ENCODE assay signal across 27 cellular contexts in genomic region chr15:58340176-58340575, GRCh38.
DNase-seq lines count a peak whose midpoint lies in the region; ATAC-seq, FAIRE-seq and TF ChIP-seq lines count a peak whose summit lies in the region.
"Had no signal": no experiment of that assay in that cellular context is flagged by ENCODE, and none has a peak within 500 bp of the region (broad histone marks: within the 10 kb centered on the region; RNA-seq: fewer than 3 reads in every experiment).

No MANE protein-coding gene starts in this region.

- H3K79me2 ChIP-seq in astrocyte (ENCODE audit: insufficient read depth, low read length): no peaks in the 10 kb centered on the region
- H3K79me2 ChIP-seq: hepatocyte had no signal

- peaks cover 14% of the 10 kb centered on the region for H3K4me1 ChIP-seq in IMR-90 (ENCODE audit: control insufficient read depth, insufficient read depth, low read length)
- H3K4me1 ChIP-seq in astrocyte (ENCODE audit: insufficient read depth, low read length): no peaks in the 10 kb centered on the region
- H3K4me1 ChIP-seq: vagina had no signal

- H3K9me3 Mint-ChIP-seq in astrocyte (ENCODE audit: unreplicated experiment): no peaks in the 10 kb centered on the region
- H3K9me3 Mint-ChIP-seq: activated naive CD8-positive, alpha-beta T cell treated with anti-CD3 and anti-CD28 coated beads, Interleukin-2, amount 50 U/mL, for 24 hours; memory B cell had no signal

- CTCF ChIA-PET in IMR-90 (lab: Yijun Ruan, JAX): no interaction called here

- no peak overlapping the region for H3K4me3 Mint-ChIP-seq in astrocyte (ENCODE audit: unreplicated experiment)
- H3K4me3 Mint-ChIP-seq: activated CD8-positive, alpha-beta T cell treated with anti-CD3 and anti-CD28 coated beads, Interleukin-2, amount 10 ng/mL, durations not matched to agents 7 days and 5 days; activated naive CD8-positive, alpha-beta T cell treated with anti-CD3 and anti-CD28 coated beads, Interleukin-2, amount 50 U/mL, for 24 hours; memory B cell; naive B cell had no signal

- ATAC-seq in IMR-90 (ENCODE audit: low read depth): no peak
- no peak for ATAC-seq in GM21360 (IDR thresholded peaks at IDR 0.05; ENCODE audit: unreplicated experiment)
- ATAC-seq in GM19351 (IDR thresholded peaks at IDR 0.05; ENCODE audit: unreplicated experiment): no peak
- ATAC-seq: activated CD8-positive, alpha-beta T cell treated with anti-CD3 and anti-CD28 coated beads, Interleukin-2, amount 10 ng/mL, durations not matched to agents 7 days and 5 days; activated naive CD8-positive, alpha-beta T cell treated with anti-CD3 and anti-CD28 coated beads, Interleukin-2, amount 50 U/mL, for 24 hours; HCT116; Right ventricle myocardium inferior had no signal

- POLR2A ChIA-PET in IMR-90 (lab: Charles Lee; ENCODE audit: unreplicated experiment): no interaction called here

- H3K27ac Mint-ChIP-seq in astrocyte (ENCODE audit: unreplicated experiment): no peak overlapping the region
- H3K27ac Mint-ChIP-seq: activated CD8-positive, alpha-beta T cell treated with anti-CD3 and anti-CD28 coated beads, Interleukin-2, amount 10 ng/mL, durations not matched to agents 7 days and 5 days; activated naive CD8-positive, alpha-beta T cell treated with anti-CD3 and anti-CD28 coated beads, Interleukin-2, amount 50 U/mL, for 24 hours; memory B cell; naive B cell had no signal

- H2BK120ac ChIP-seq in IMR-90 (ENCODE audit: low read depth, low read length): peak overlapping the region; percentile 20; the same call in 1 of the 2 replicates

- H4K5ac ChIP-seq in IMR-90 (ENCODE audit: low read depth, low read length): no peak overlapping the region

- no peak overlapping the region for H3K56ac ChIP-seq in IMR-90 (ENCODE audit: extremely low read depth, insufficient read depth, low read length)

- TF ChIP-seq RAD21 in IMR-90 (IDR thresholded peaks at IDR 0.05; ENCODE audit: low read length): no peak

- dilution Hi-C loops in IMR-90 (cut with HindIII; ENCODE audit: low sequenced_read_pairs, unreplicated experiment): no loop called here

- H2BK15ac ChIP-seq in IMR-90 (ENCODE audit: low read depth, low read length): no peak overlapping the region

- intact Hi-C loops in IMR-90 (cut with micrococcal nuclease): no loop called here

- H2BK20ac ChIP-seq in IMR-90 (ENCODE audit: low read depth, low read length): no peak overlapping the region

- no peak overlapping the region for H3K9ac ChIP-seq in IMR-90 (ENCODE audit: low read depth, low read length)
- H3K9ac ChIP-seq in astrocyte (ENCODE audit: low read length): no peak overlapping the region

- FAIRE-seq in astrocyte (lab: Jason Lieb, UNC): no peak
- FAIRE-seq: GM19239, kidney had no signal

- H3K4ac ChIP-seq in IMR-90 (ENCODE audit: low read depth, low read length): no peak overlapping the region

- no peak overlapping the region for H2BK5ac ChIP-seq in IMR-90 (ENCODE audit: low read depth, low read length, poor library complexity, severe bottlenecking)

- H4K91ac ChIP-seq in IMR-90 (ENCODE audit: insufficient read depth, low read depth, low read length): no peak overlapping the region

- H3K79me1 ChIP-seq in IMR-90 (ENCODE audit: low read depth in 1 of 2, low read length in 2 of 2): no peaks in the 10 kb centered on the region

- no peaks in the 10 kb centered on the region for H3K36me3 Mint-ChIP-seq in astrocyte (ENCODE audit: low read depth, unreplicated experiment)
- H3K36me3 Mint-ChIP-seq: memory B cell had no signal

- TF ChIP-seq CTCF in AG10803 (conservative IDR thresholded peaks at IDR 0.05; ENCODE audit: low read length) (no peak), IMR-90 (conservative IDR thresholded peaks at IDR 0.05; ENCODE audit: low read depth, low read length) (no peak), astrocyte (IDR thresholded peaks at IDR 0.05; ENCODE audit: insufficient read depth, low read depth, low read length) (no peak)

- in situ Hi-C loops in IMR-90 (cut with MboI; ENCODE audit: low sequenced_read_pairs): no loop called here

- no TSS peak for BruUV-seq in IMR-90 (replicated peaks; lab: Mats Ljungman, UMichigan)

- peaks cover 3% of the 10 kb centered on the region for H3K4me1 Mint-ChIP-seq in astrocyte (ENCODE audit: low read depth, unreplicated experiment)
- H3K4me1 Mint-ChIP-seq: memory B cell, naive B cell had no signal

- H3K9me3 ChIP-seq in IMR-90 (ENCODE audit: control insufficient read depth, insufficient read depth, low read length) (no peaks in the 10 kb centered on the region), astrocyte (ENCODE audit: insufficient read depth, low read depth, low read length) (no peaks in the 10 kb centered on the region), MG63 (0 out of 2 replicates have a peak, but pooled peaks cover 2% of the 10 kb centered on the region)
- H3K9me3 ChIP-seq: esophagus squamous epithelium, vagina had no signal

- DNase-seq in AG10803 (ENCODE audit: low read depth) (peak; percentile 35), IMR-90 (peak; percentile 63), astrocyte (ENCODE audit: low read depth) (peak; percentile 37), foreskin melanocyte (peak; percentile 25), kidney glomerular epithelial cell (lab: John Stamatoyannopoulos, UW) (no peak), MG63 (no peak)
- DNase-seq: activated CD8-positive, alpha-beta T cell treated with anti-CD3 and anti-CD28 coated beads, Interleukin-2, amount 10 ng/mL, durations not matched to agents 7 days and 5 days; activated naive CD8-positive, alpha-beta T cell treated with anti-CD3 and anti-CD28 coated beads, Interleukin-2, amount 50 U/mL, for 24 hours; activated T-cell treated with anti-CD3 and anti-CD28 coated beads, Interleukin-2, amount 50 U/mL, for 48 hours; effector CD4-positive, alpha-beta T cell; esophagus squamous epithelium; kidney; naive B cell; NCI-H2029; NCI-H446 treated with DMSO at 0.1 percent for 48 hours; posterior cingulate gyrus; stimulated activated CD4-positive, alpha-beta T cell treated with anti-CD3 and anti-CD28 coated beads, Interleukin-4, amount 100 ng/mL, for 24 hours; T-helper 1 cell had no signal

- H3K27me3 Mint-ChIP-seq in astrocyte (ENCODE audit: low read depth, unreplicated experiment): no peaks in the 10 kb centered on the region

- TF ChIP-seq POLR2A in IMR-90 (IDR thresholded peaks at IDR 0.05; ENCODE audit: low read depth, low read length): no peak

- H2AK9ac ChIP-seq in IMR-90 (replicated peaks; ENCODE audit: low read depth, low read length, poor library complexity): no peak overlapping the region

- H4K8ac ChIP-seq in IMR-90 (ENCODE audit: low read depth in 2 of 2, low read length in 2 of 2): no peak overlapping the region; a peak in 1 of 4 replicates

- no peak overlapping the region for H3K23ac ChIP-seq in IMR-90 (ENCODE audit: low read depth, low read length)

- H3K4me3 ChIP-seq in AG10803 (ENCODE audit: low read length): no peak overlapping the region
- no peak overlapping the region for H3K4me3 ChIP-seq in IMR-90 (ENCODE audit: insufficient read depth, low read depth, low read length)
- H3K4me3 ChIP-seq in astrocyte (ENCODE audit: insufficient read depth, low read depth, low read length): no peak overlapping the region
- no peak overlapping the region for H3K4me3 ChIP-seq in MG63
- H3K4me3 ChIP-seq: esophagus squamous epithelium, hepatocyte, skin epidermis, vagina had no signal

- H2AFZ ChIP-seq in IMR-90 (replicated peaks; ENCODE audit: low read length, poor library complexity) (no peak overlapping the region), astrocyte (ENCODE audit: low read depth, low read length) (no peak overlapping the region)
- H2AFZ ChIP-seq: hepatocyte had no signal

- no peak overlapping the region for H2AK5ac ChIP-seq in IMR-90 (ENCODE audit: low read depth, low read length)

- WGBS in IMR-90 (ENCODE audit: extremely low coverage in 2 of 2, insufficient read length in 1 of 2), 2 experiments: 40% methylated on average over 1 of the region's 3 CpGs; no CpG with 5 or more reads in 1 of the 2 experiments

- H3K9me1 ChIP-seq in IMR-90 (ENCODE audit: insufficient read depth, low read length): peaks cover 4% of the 10 kb centered on the region; the same call in 1 of the 2 replicates

- no peak overlapping the region; the same call in 1 of the 2 replicates for H3K4me2 ChIP-seq in IMR-90 (ENCODE audit: low read depth, low read length)
- no peak overlapping the region for H3K4me2 ChIP-seq in astrocyte (ENCODE audit: low read length)
- H3K4me2 ChIP-seq: hepatocyte had no signal

- H3K27ac ChIP-seq in IMR-90 (ENCODE audit: insufficient read depth, low read length): no peak overlapping the region
- H3K27ac ChIP-seq in astrocyte (ENCODE audit: low read depth, low read length): no peak overlapping the region
- H3K27ac ChIP-seq: esophagus squamous epithelium, hepatocyte, skin epidermis, vagina had no signal

- H4K20me1 ChIP-seq in IMR-90 (ENCODE audit: insufficient read depth, low read length): no peaks in the 10 kb centered on the region
- H4K20me1 ChIP-seq in astrocyte (ENCODE audit: insufficient read depth, low read length): no peaks in the 10 kb centered on the region

- H3K14ac ChIP-seq in IMR-90 (replicated peaks; ENCODE audit: low read depth, low read length): no peak overlapping the region

- no peaks in the 10 kb centered on the region for H3K27me3 ChIP-seq in IMR-90 (ENCODE audit: control insufficient read depth, insufficient read depth, low read length)
- H3K27me3 ChIP-seq in astrocyte (ENCODE audit: insufficient read depth, low read length): no peaks in the 10 kb centered on the region
- H3K27me3 ChIP-seq in MG63: no peaks in the 10 kb centered on the region
- H3K27me3 ChIP-seq: esophagus squamous epithelium, hepatocyte, vagina had no signal

- H3K36me3 ChIP-seq in IMR-90 (ENCODE audit: control insufficient read depth, insufficient read depth, low read length) (no peaks in the 10 kb centered on the region), astrocyte (ENCODE audit: insufficient read depth, low read length) (no peaks in the 10 kb centered on the region), MG63 (no peaks in the 10 kb centered on the region)
- H3K36me3 ChIP-seq: esophagus squamous epithelium, vagina had no signal

- H3K18ac ChIP-seq in IMR-90 (ENCODE audit: low read depth, low read length): no peak overlapping the region

TF ChIP-seq in IMR-90, 13 proteins besides CTCF, POLR2A, EP300 and RAD21 (continues in another document):
- TF ChIP-seq SMC3 (IDR thresholded peaks at IDR 0.05; ENCODE audit: low read depth, low read length) (no peak), NFE2L2 (IDR thresholded peaks at IDR 0.05; ENCODE audit: low read depth, low read length) (no peak), ELK1 (IDR thresholded peaks at IDR 0.05; ENCODE audit: borderline replicate concordance, low read depth, low read length) (no peak), MAZ (IDR thresholded peaks at IDR 0.05; ENCODE audit: borderline replicate concordance, low read depth, low read length) (no peak)

Comparison
In these comparisons a context has a peak if more than half of its experiments do, and no peak if none do; other contexts are left out.
1. DNase-seq: peak in AG10803 (single experiment), IMR-90 (single experiment), astrocyte (single experiment) and foreskin melanocyte (single experiment); none in kidney glomerular epithelial cell (single experiment) and MG63 (single experiment).